ENCODE assay signal across 1 cellular context in genomic region chr3:139293665-139294023, GRCh38.
TF ChIP-seq lines count a peak whose summit lies in the region.

No MANE protein-coding gene starts in this region.

TF ChIP-seq in K562, 482 proteins besides CTCF, POLR2A, EP300 and RAD21 (continued from another document):
- no peak for TF ChIP-seq HINFP (tag; conservative IDR thresholded peaks at IDR 0.05; ENCODE audit: low read depth)
- TF ChIP-seq ZNF316 (IDR thresholded peaks at IDR 0.05) = peak; percentile 85
- TF ChIP-seq TRIM24 (IDR thresholded peaks at IDR 0.05) = peak in 1 of 2 experiments; percentile 59; a peak in 1 of 4 replicates
- peak; percentile 83 for TF ChIP-seq RBM25 (IDR thresholded peaks at IDR 0.05; ENCODE audit: low read depth, low read length, severe bottlenecking)
- TF ChIP-seq ZNF609 (CRISPR knock-in tag; IDR thresholded peaks at IDR 0.05; ENCODE audit: borderline replicate concordance) = no peak
- no peak for TF ChIP-seq TARDBP (IDR thresholded peaks at IDR 0.05)
- peak; percentile 90 for TF ChIP-seq BCOR (IDR thresholded peaks at IDR 0.05)
- 0 out of 2 replicates have a peak, but pooled peaks have one; percentile 47 for TF ChIP-seq CBX1 (IDR thresholded peaks at IDR 0.05; ENCODE audit: low read depth)
- peak; percentile 37; the same call in 1 of the 2 replicates for TF ChIP-seq ADNP (tag; IDR thresholded peaks at IDR 0.05)
